ENCODE assay signal across 32 cellular contexts in genomic region chr6:85802162-85802561, GRCh38.
"Had no signal": no experiment of that assay in that cellular context is flagged by ENCODE, and none has a peak within 500 bp of the region (broad histone marks: within the 10 kb centered on the region; RNA-seq: fewer than 3 reads in every experiment).

No MANE protein-coding gene starts in this region.

- H3K27me3 ChIP-seq: adrenal gland, ascending aorta, body of pancreas, brain microvascular endothelial cell, breast epithelium, cardiac muscle cell had no signal

- H3K4me1 ChIP-seq: adrenal gland, ascending aorta, body of pancreas, breast epithelium had no signal

- H3K36me3 ChIP-seq: adrenal gland, ascending aorta, brain microvascular endothelial cell, breast epithelium, cardiac muscle cell had no signal

- ATAC-seq: activated naive CD4-positive, alpha-beta T cell treated with anti-CD3 and anti-CD28 coated beads, Interleukin-2, amount 50 U/mL, for 72 hours; activated naive CD8-positive, alpha-beta T cell treated with anti-CD3 and anti-CD28 coated beads, Interleukin-2, amount 50 U/mL, for 24 hours; activated T-cell treated with anti-CD3 and anti-CD28 coated beads, Interleukin-2, amount 50 U/mL, for 4 hours; activated T-cell treated with anti-CD3 and anti-CD28 coated beads, Interleukin-2, amount 50 U/mL, for 72 hours; activated T-helper 17 cell treated with anti-CD3 and anti-CD28 coated beads, Interleukin-2, amount 50 U/mL, for 72 hours; body of pancreas had no signal

- DNase-seq: activated effector memory CD4-positive, alpha-beta T cell treated with anti-CD3 and anti-CD28 coated beads, Interleukin-2, amount 50 U/mL, for 16 hours; activated effector memory CD4-positive, alpha-beta T cell treated with Interleukin-2 at 50 U/mL for 16 hours; activated gamma-delta T cell; activated gamma-delta T cell treated with Interleukin-2 at 50 U/mL for 16 hours; activated naive CD4-positive, alpha-beta T cell; activated naive CD4-positive, alpha-beta T cell treated with anti-CD3 and anti-CD28 coated beads for 36 hours; activated naive CD4-positive, alpha-beta T cell treated with anti-CD3 and anti-CD28 coated beads, Interleukin-2, amount 10 ng/mL, durations not matched to agents 7 days and 5 days; activated naive CD4-positive, alpha-beta T cell treated with anti-CD3 and anti-CD28 coated beads, Interleukin-2, amount 50 U/mL, for 16 hours; activated naive CD4-positive, alpha-beta T cell treated with Interleukin-2 at 50 U/mL for 16 hours; activated naive CD8-positive, alpha-beta T cell treated with anti-CD3 and anti-CD28 coated beads for 36 hours; activated naive CD8-positive, alpha-beta T cell treated with anti-CD3 and anti-CD28 coated beads, Interleukin-2, amount 10 ng/mL, durations not matched to agents 7 days and 5 days; activated naive CD8-positive, alpha-beta T cell treated with anti-CD3 and anti-CD28 coated beads, Interleukin-2, amount 50 U/mL, for 24 hours; activated T-cell treated with anti-CD3 and anti-CD28 coated beads, Interleukin-2, amount 50 U/mL, for 1 hour; activated T-cell treated with anti-CD3 and anti-CD28 coated beads, Interleukin-2, amount 50 U/mL, for 24 hours; activated T-cell treated with anti-CD3 and anti-CD28 coated beads, Interleukin-2, amount 50 U/mL, for 4 hours; activated T-cell treated with anti-CD3 and anti-CD28 coated beads, Interleukin-2, amount 50 U/mL, for 48 hours; activated T-cell treated with anti-CD3 and anti-CD28 coated beads, Interleukin-2, amount 50 U/mL, for 72 hours; adrenal gland; amniotic stem cell; amygdala; anterior cingulate cortex; aorta; body of pancreas; brain microvascular endothelial cell; caudate nucleus; central memory CD4-positive, alpha-beta T cell; cerebellar nuclear complex had no signal

- H3K9me3 ChIP-seq: adrenal gland, ascending aorta, body of pancreas, breast epithelium had no signal

- H3K27ac ChIP-seq: adrenal gland, ascending aorta, body of pancreas, brain microvascular endothelial cell, breast epithelium, cardiac muscle cell had no signal

- H3K4me3 ChIP-seq: adrenal gland, ascending aorta, body of pancreas, breast epithelium, cardiac muscle cell had no signal
